In the genomic region with DNA sequence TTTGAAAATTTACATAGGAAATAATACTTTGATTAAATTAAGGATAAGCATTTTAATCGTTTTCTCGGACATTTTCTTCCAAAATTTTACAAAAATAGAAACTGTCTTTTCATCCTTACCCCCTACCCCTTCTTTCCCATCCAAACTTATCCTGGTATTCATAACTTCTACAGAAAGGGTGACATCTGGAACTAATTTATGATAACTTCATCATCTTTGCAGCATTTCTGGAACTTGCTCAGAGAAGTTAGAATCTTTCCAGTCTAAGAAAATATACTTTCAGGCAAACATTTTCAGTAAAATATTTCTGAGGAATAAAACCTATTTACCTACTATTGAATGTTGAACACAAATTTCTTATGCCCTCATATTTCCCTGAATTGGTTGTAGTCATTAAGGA, we compare ENCODE assay signal across 14 cellular contexts.
A peak's percentile ranks its signal among the peaks of the same experiment; 100 is the strongest.
DNase-seq lines count a peak whose midpoint lies in the region; ATAC-seq and TF ChIP-seq lines count a peak whose summit lies in the region.
"Had no signal": no experiment of that assay in that cellular context is flagged by ENCODE, and none has a peak within 500 bp of the region (broad histone marks: within the 10 kb centered on the region; RNA-seq: fewer than 3 reads in every experiment).

No MANE protein-coding gene starts in this region.

- TF ChIP-seq CTCF in ascending aorta (IDR thresholded peaks at IDR 0.05) (no peak), tibial artery (IDR thresholded peaks at IDR 0.05) (no peak)

- H3K9ac ChIP-seq in SK-N-MC (ENCODE audit: insufficient read length): no peak overlapping the region
- H3K9ac ChIP-seq: BLaER1 treated with 17β-estradiol and CSF1 and Interleukin-3, amounts not matched to agents 10 nM and 100 nM had no signal

- H3K9me3 ChIP-seq in SK-N-MC (ENCODE audit: low read depth, low read length) (no peaks in the 10 kb centered on the region), ascending aorta (no peaks in the 10 kb centered on the region), tibial artery (no peaks in the 10 kb centered on the region)
- H3K9me3 ChIP-seq: BLaER1 treated with 17β-estradiol and CSF1 and Interleukin-3, amounts not matched to agents 10 nM and 100 nM; Caco-2 had no signal

- peak overlapping the region; percentile 60 for H3K27ac ChIP-seq in SK-N-MC
- H3K27ac ChIP-seq in ascending aorta: peak overlapping the region; percentile 51 to 65
- H3K27ac ChIP-seq in tibial artery: peak overlapping the region; percentile 66 to 76
- H3K27ac ChIP-seq: BLaER1 treated with 17β-estradiol and CSF1 and Interleukin-3, amounts not matched to agents 10 nM and 100 nM had no signal

- no peaks in the 10 kb centered on the region for H3K36me3 ChIP-seq in SK-N-MC (ENCODE audit: insufficient read depth, low read length)
- H3K36me3 ChIP-seq in ascending aorta: no peaks in the 10 kb centered on the region
- H3K36me3 ChIP-seq in tibial artery: no peaks in the 10 kb centered on the region
- H3K36me3 ChIP-seq: BLaER1 treated with 17β-estradiol and CSF1 and Interleukin-3, amounts not matched to agents 10 nM and 100 nM; HAP-1 had no signal

- H3K27me3 ChIP-seq in ascending aorta (no peaks in the 10 kb centered on the region), tibial artery (no peaks in the 10 kb centered on the region)
- H3K27me3 ChIP-seq: BLaER1 treated with 17β-estradiol and CSF1 and Interleukin-3, amounts not matched to agents 10 nM and 100 nM had no signal

- H3K4me3 ChIP-seq in SK-N-MC (peak overlapping the region; percentile 39; the same call in 1 of the 2 replicates), ascending aorta (no peak overlapping the region), tibial artery (no peak overlapping the region)
- H3K4me3 ChIP-seq: BLaER1 treated with 17β-estradiol and CSF1 and Interleukin-3, amounts not matched to agents 10 nM and 100 nM; HAP-1 had no signal

- DNase-seq in SK-N-MC (ENCODE audit: low read depth, low spot score): no peak
- no peak for DNase-seq in ascending aorta (ENCODE audit: low spot score in 2 of 2)
- DNase-seq in fibroblast of gingiva (ENCODE audit: low read depth): peak; percentile 29
- DNase-seq in tibial artery: no peak
- DNase-seq in medulla oblongata (ENCODE audit: extremely low spot score): no peak
- DNase-seq in DMS 273 treated with DMSO at 0.1 percent for 48 hours (lab: John Stamatoyannopoulos, UW): no peak
- DNase-seq: Caco-2; CD8-positive, alpha-beta T cell; DMS153; DMS79; GDM1 had no signal

- ATAC-seq in HG02938 (IDR thresholded peaks at IDR 0.05; ENCODE audit: unreplicated experiment): no peak
- ATAC-seq: CD8-positive, alpha-beta T cell had no signal

- H3K4me1 ChIP-seq in ascending aorta (peaks cover 15 to 45% of the 10 kb centered on the region in 2 donors), tibial artery (peaks cover 4 to 82% (median 53%) of the 10 kb centered on the region in 4 donors)
- H3K4me1 ChIP-seq: Caco-2 had no signal

- intact Hi-C loops in ascending aorta (cut with DNase I): loop anchor here (1.0 to 5.0 kb wide), 2 partner anchors 7 to 591 kb away; partner anchors contain the start of gene PJA2
- intact Hi-C loops in tibial artery (cut with DNase I; ENCODE audit: low total_unique reads): loop anchor here (5.0 kb wide), 1 partner anchor 306 kb away; no protein-coding TSS in a partner anchor
